In the genomic region with DNA sequence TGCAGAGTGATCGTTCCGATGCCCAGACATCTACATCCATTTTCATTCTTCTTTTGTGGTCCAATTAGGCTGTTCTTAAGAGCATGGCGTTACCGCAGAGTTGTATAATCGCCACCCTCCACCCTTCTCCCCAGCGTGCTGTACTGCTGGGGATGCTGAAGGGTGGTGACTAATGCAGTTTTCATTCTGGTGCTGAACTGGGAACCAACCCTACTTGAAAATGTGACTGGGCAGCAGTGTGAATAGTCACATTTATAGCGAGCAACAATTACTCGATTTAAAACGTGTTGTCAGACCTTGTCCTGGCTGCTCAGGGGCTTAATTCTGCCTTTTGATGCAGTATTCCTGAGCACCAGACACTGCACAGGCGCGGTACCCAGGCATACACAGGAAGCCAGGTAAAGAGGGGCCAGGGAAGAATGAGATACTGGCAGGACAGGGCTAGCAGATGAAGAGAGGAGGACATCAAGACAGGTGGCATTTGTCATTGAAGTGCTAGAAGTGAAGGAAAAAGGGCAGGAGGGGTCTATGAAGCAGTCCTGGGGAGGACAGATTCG, we compare ENCODE assay signal across 8 cellular contexts. TPM values are rescaled to one million over a fixed set of nuclear protein-coding genes. Genes with fewer than 3 reads are reported as not detected.
A peak's percentile ranks its signal among the peaks of the same experiment; 100 is the strongest.
DNase-seq lines count a peak whose midpoint lies in the region; ATAC-seq, FAIRE-seq and TF ChIP-seq lines count a peak whose summit lies in the region.

No MANE protein-coding gene starts in this region.

- H3K4me1 Mint-ChIP-seq in stimulated activated effector memory CD8-positive, alpha-beta T cell treated with anti-CD3 and anti-CD28 coated beads, Interleukin-12 subunit alpha, Interleukin-12 subunit beta, amount 100 ng/mL, for 72 hours = peaks cover 28% of the 10 kb centered on the region

- no peaks in the 10 kb centered on the region for H3K9me3 Mint-ChIP-seq in stimulated activated effector memory CD8-positive, alpha-beta T cell treated with anti-CD3 and anti-CD28 coated beads, Interleukin-12 subunit alpha, Interleukin-12 subunit beta, amount 100 ng/mL, for 72 hours

- CTCF ChIA-PET in K562 (lab: Yijun Ruan, JAX; ENCODE audit: low intra/inter-chr PET ratio) = no interaction called here

- in situ Hi-C loops in K562 (cut with MboI) = no loop called here

- H2AFZ ChIP-seq in K562 (ENCODE audit: low read depth, low read length) = peak overlapping the region; percentile 93

- TF ChIP-seq POLR2A in H54 (IDR thresholded peaks at IDR 0.05; ENCODE audit: low read depth, low read length) (0 out of 2 replicates have a peak, but pooled peaks have one; percentile 19), K562 (conservative IDR thresholded peaks at IDR 0.05) (no peak)

- peak overlapping the region; percentile 96 for H3K4me2 ChIP-seq in K562 (ENCODE audit: insufficient read depth, low read length)

- no peak for TF ChIP-seq RAD21 in K562 (CRISPR knock-in tag; conservative IDR thresholded peaks at IDR 0.05 in 1 of 2, IDR thresholded peaks at IDR 0.05 in 1 of 2)

- POLR2A ChIA-PET in K562 (lab: Yijun Ruan, JAX) = interaction anchor here (0.7 to 1.5 kb wide), 4 partner anchors 9 to 107 kb away, joined by 3 to 6 read pairs (median 3); no protein-coding TSS in a partner anchor

- BruUV-seq in K562 (replicated peaks; lab: Mats Ljungman, UMichigan) = TSS peak; percentile 73

- H3K4me1 ChIP-seq in K562 (replicated peaks in 1 of 2; ENCODE audit: control insufficient read depth in 2 of 2, insufficient read depth in 2 of 2, low read length in 2 of 2) = peaks cover 21 to 38% of the 10 kb centered on the region in 2 experiments; a peak in 4 of 5 replicates

- TF ChIP-seq CTCF in GM12875 (IDR thresholded peaks at IDR 0.05; ENCODE audit: borderline replicate concordance, insufficient read depth, low read depth, low read length) (no peak), K562 (IDR thresholded peaks at IDR 0.05 in 2 of 3, conservative IDR thresholded peaks at IDR 0.05 in 1 of 3; ENCODE audit: insufficient read depth in 2 of 3, low read depth in 1 of 3, low read length in 3 of 3) (no peak)

- ATAC-seq in K562 = peak; percentile 44
- ATAC-seq in stimulated activated effector memory CD8-positive, alpha-beta T cell treated with anti-CD3 and anti-CD28 coated beads, Interleukin-12 subunit alpha, Interleukin-12 subunit beta, amount 100 ng/mL, for 72 hours = peak; percentile 67

- peak overlapping the region; percentile 87 for H3K4me3 Mint-ChIP-seq in stimulated activated effector memory CD8-positive, alpha-beta T cell treated with anti-CD3 and anti-CD28 coated beads, Interleukin-12 subunit alpha, Interleukin-12 subunit beta, amount 100 ng/mL, for 72 hours

- no peaks in the 10 kb centered on the region for H3K27me3 ChIP-seq in K562 (ENCODE audit: control insufficient read depth in 2 of 2, insufficient read depth in 2 of 2, low read length in 2 of 2)

- FAIRE-seq in H54 (lab: Jason Lieb, UNC) (peak; percentile 95), K562 (lab: Jason Lieb, UNC) (peak; percentile 73)

- peak overlapping the region; percentile 94 for H3K27ac ChIP-seq in K562 (ENCODE audit: extremely low read depth, low read depth, low read length)

- peak overlapping the region; percentile 83 to 93; a peak in 3 of 4 replicates for H3K9ac ChIP-seq in K562 (ENCODE audit: insufficient read depth in 1 of 2, low read depth in 2 of 2, low read length in 2 of 2)

- H3K9me3 ChIP-seq in K562 (replicated peaks; ENCODE audit: control insufficient read depth, insufficient read depth, low read depth, low read length) = no peaks in the 10 kb centered on the region

- H3K9me1 ChIP-seq in K562 (ENCODE audit: control insufficient read depth, insufficient read depth, low read length) = no peaks in the 10 kb centered on the region

- H3K4me3 ChIP-seq in GM12875 (ENCODE audit: low read depth, low read length) (peak overlapping the region; percentile 89), K562 (peak overlapping the region; percentile 83)

- H3K27ac Mint-ChIP-seq in stimulated activated effector memory CD8-positive, alpha-beta T cell treated with anti-CD3 and anti-CD28 coated beads, Interleukin-12 subunit alpha, Interleukin-12 subunit beta, amount 100 ng/mL, for 72 hours = peak overlapping the region; percentile 93

- H4K20me1 ChIP-seq in K562 (replicated peaks; ENCODE audit: control insufficient read depth, insufficient read depth, low read length) = no peaks in the 10 kb centered on the region

- TF ChIP-seq EP300 in K562 (IDR thresholded peaks at IDR 0.05; ENCODE audit: low read length) = no peak

- H3K79me2 ChIP-seq in K562 (ENCODE audit: control insufficient read depth, insufficient read depth, low read length) = peaks cover 39% of the 10 kb centered on the region

- H3K36me3 Mint-ChIP-seq in stimulated activated effector memory CD8-positive, alpha-beta T cell treated with anti-CD3 and anti-CD28 coated beads, Interleukin-12 subunit alpha, Interleukin-12 subunit beta, amount 100 ng/mL, for 72 hours = peaks cover 63% of the 10 kb centered on the region

- DNase-seq in H54 (ENCODE audit: insufficient read length, low spot score) = peak; percentile 75
- DNase-seq in MV-4-11 (lab: John Stamatoyannopoulos, UW) = peak; percentile 87
- peak in 1 of 4 experiments; percentile 31 for DNase-seq in K562 (ENCODE audit: extremely low read depth in 1 of 4, low spot score in 3 of 4)
- peak; percentile 96 for DNase-seq in iris pigment epithelial cell (ENCODE audit: low read depth)
- DNase-seq in stimulated activated effector memory CD8-positive, alpha-beta T cell treated with anti-CD3 and anti-CD28 coated beads, Interleukin-12 subunit alpha, Interleukin-12 subunit beta, amount 100 ng/mL, for 72 hours (ENCODE audit: low spot score in 2 of 2) = no peak
- DNase-seq in T-helper 9 cell = no peak
- no peak for DNase-seq in posterior vena cava (ENCODE audit: low spot score)

- peaks cover 24% of the 10 kb centered on the region; the same call in 2 of the 3 replicates for H3K36me3 ChIP-seq in K562 (ENCODE audit: control insufficient read depth, insufficient read depth, low read length)

- intact Hi-C loops in K562 (cut with micrococcal nuclease) (loop anchor here (2.0 kb wide), 1 partner anchor 72 kb away; a partner anchor contains a TSS), posterior vena cava (cut with DNase I) (no loop called here)

- WGBS in K562 (ENCODE audit: insufficient coverage, low coverage, missing lambda C conversion rate) = 5% methylated on average over 11 of the region's 12 CpGs

TF ChIP-seq in K562, 482 proteins besides CTCF, POLR2A, EP300 and RAD21 (continues in another document):
- TF ChIP-seq FOSL1 (tag; conservative IDR thresholded peaks at IDR 0.05) (peak; percentile 36; the same call in 1 of the 2 replicates), ETV1 (tag; conservative IDR thresholded peaks at IDR 0.05; ENCODE audit: low read depth) (peak; percentile 60; the same call in 1 of the 2 replicates), DPF2 (IDR thresholded peaks at IDR 0.05) (0 out of 2 replicates have a peak, but pooled peaks have one; percentile 49), CTBP1 (IDR thresholded peaks at IDR 0.05; ENCODE audit: borderline replicate concordance) (peak; percentile 72), HDAC1 (IDR thresholded peaks at IDR 0.05) (0 out of 4 replicates have a peak, but pooled peaks of 1 of the 2 experiments have one; percentile 29)

RNA-seq across cellular contexts. Expression of a gene that starts 0.7 kb away (rescaled TPM):
- 14.3 and 25.2 TPM in 2 replicates for total RNA-seq in K562 (2011; cell fraction: chromatin; rRNA removed; ENCODE audit: low replicate concordance)
- total RNA-seq in K562 (2011; cell fraction: nucleolus; rRNA removed) = 11.4 and 11.5 TPM in 2 replicates
- total RNA-seq in K562 (2011; cell fraction: nucleoplasm; rRNA removed) = 22.1 and 39.8 TPM in 2 replicates
- total RNA-seq in K562 (2014; rRNA removed) = 15.7 and 20.8 TPM in 2 replicates
- 27.1 and 29.6 TPM in 2 replicates for total RNA-seq in K562 (2014; rRNA removed; fragmentation: Illumina TruSeq; extraction: Trizol)
- total RNA-seq in K562 (2015; rRNA removed; fragmentation: Illumina TruSeq; extraction: Trizol) = 21.8 and 24.0 TPM in 2 replicates
- total RNA-seq in K562 (2021) = 19.1 and 19.3 TPM in 2 replicates
- polyA plus RNA-seq in K562 (2011; rRNA removed) = 18.2 and 26.4 TPM in 2 replicates
- polyA plus RNA-seq in K562 (2011; cell fraction: cytosol; rRNA removed) = 6.0 and 11.3 TPM in 2 replicates
- 8.1 and 9.6 TPM in 2 replicates for polyA plus RNA-seq in K562 (2011; cell fraction: nucleus; rRNA removed)
- polyA plus RNA-seq in K562 (2012) = 11.3 and 16.1 TPM in 2 replicates
- 22.2 and 26.3 TPM in 2 replicates for polyA plus RNA-seq in K562 (2014; fragmentation: Illumina TruSeq; extraction: Trizol)
- 10 to 100 TPM in 1 of 2 experiments, 1 to 10 TPM in 1; 6.5 to 11.1 TPM for polyA plus RNA-seq in K562 (2014; fragmentation: Nextera tagmentation; extraction: Ambion mirVana)
- 20.0 and 24.8 TPM in 2 replicates for polyA plus RNA-seq in K562 (2014; rRNA removed)
- polyA minus RNA-seq in K562 (2011; rRNA and poly(A)+ RNA removed) = 12.7 and 15.2 TPM in 2 replicates
- 5.5 and 6.0 TPM in 2 replicates for polyA minus RNA-seq in K562 (2011; cell fraction: cytosol; rRNA and poly(A)+ RNA removed)
- polyA minus RNA-seq in K562 (2011; cell fraction: nucleus; rRNA and poly(A)+ RNA removed) = 7.3 and 8.0 TPM in 2 replicates
- total RNA-seq in posterior vena cava = 10 to 100 TPM; 27.4 to 30.9 TPM

RNA-seq across cellular contexts. Expression of a gene that starts 23.6 kb away (rescaled TPM):
- total RNA-seq in K562 (2011; cell fraction: chromatin; rRNA removed; ENCODE audit: low replicate concordance) = 1.2 and 2.1 TPM in 2 replicates
- 1.1 TPM in 1 of 2 replicates, not detected in the other for total RNA-seq in K562 (2011; cell fraction: nucleolus; rRNA removed)
- 1.3 and 3.9 TPM in 2 replicates for total RNA-seq in K562 (2011; cell fraction: nucleoplasm; rRNA removed)
- total RNA-seq in K562 (2014; rRNA removed) = not detected in 2 replicates
- total RNA-seq in K562 (2014; rRNA removed; fragmentation: Illumina TruSeq; extraction: Trizol) = 0.15 TPM in 1 of 2 replicates, not detected in the other
- 0.07 and 0.11 TPM in 2 replicates for total RNA-seq in K562 (2015; rRNA removed; fragmentation: Illumina TruSeq; extraction: Trizol)
- total RNA-seq in K562 (2021) = not detected in 2 replicates
- 0.08 and 0.12 TPM in 2 replicates for polyA plus RNA-seq in K562 (2011; rRNA removed)
- 0.04 and 0.13 TPM in 2 replicates for polyA plus RNA-seq in K562 (2011; cell fraction: cytosol; rRNA removed)
- 0.07 and 0.30 TPM in 2 replicates for polyA plus RNA-seq in K562 (2011; cell fraction: nucleus; rRNA removed)
- polyA plus RNA-seq in K562 (2012) = 0.04 TPM in 1 of 2 replicates, not detected in the other
- not detected in 2 replicates for polyA plus RNA-seq in K562 (2014; fragmentation: Illumina TruSeq; extraction: Trizol)
- not detected for polyA plus RNA-seq in K562 (2014; fragmentation: Nextera tagmentation; extraction: Ambion mirVana)
- 1.2 TPM in 1 of 2 replicates, not detected in the other for polyA plus RNA-seq in K562 (2014; rRNA removed)
- 0.42 and 1.4 TPM in 2 replicates for polyA minus RNA-seq in K562 (2011; rRNA and poly(A)+ RNA removed)
- polyA minus RNA-seq in K562 (2011; cell fraction: cytosol; rRNA and poly(A)+ RNA removed) = not detected in 2 replicates
- 0.40 and 1.00 TPM in 2 replicates for polyA minus RNA-seq in K562 (2011; cell fraction: nucleus; rRNA and poly(A)+ RNA removed)
- under 1 TPM; 0.24 to 0.28 TPM for total RNA-seq in posterior vena cava

Comparison
In these comparisons a context has a peak if more than half of its experiments do, and no peak if none do; other contexts are left out.
1. DNase-seq: peak in H54 (single experiment), MV-4-11 (single experiment) and iris pigment epithelial cell (single experiment); none in stimulated activated effector memory CD8-positive, alpha-beta T cell treated with anti-CD3 and anti-CD28 coated beads, Interleukin-12 subunit alpha, Interleukin-12 subunit beta, amount 100 ng/mL, for 72 hours (0 of 2), T-helper 9 cell (single experiment) and posterior vena cava (single experiment).